In genomic region chr20:62815066-62815991, GRCh38 we compare ENCODE assay signal across 10 cellular contexts. TPM values are rescaled to one million over a fixed set of nuclear protein-coding genes. Genes with fewer than 3 reads are reported as not detected.
DNase-seq lines count a peak whose midpoint lies in the region; ATAC-seq and TF ChIP-seq lines count a peak whose summit lies in the region.
"Had no signal": no experiment of that assay in that cellular context is flagged by ENCODE, and none has a peak within 500 bp of the region (broad histone marks: within the 10 kb centered on the region; RNA-seq: fewer than 3 reads in every experiment).

No MANE protein-coding gene starts in this region.

- H3K79me1 ChIP-seq in IMR-90 (ENCODE audit: low read depth in 1 of 2, low read length in 2 of 2): 0 out of 4 replicates have a peak, but pooled peaks cover 0 to under 1% of the 10 kb centered on the region in 2 experiments

- intact Hi-C loops in IMR-90 (cut with micrococcal nuclease): no loop called here
- intact Hi-C loops in head of caudate nucleus (cut with DNase I): no loop called here

- H2BK15ac ChIP-seq in IMR-90 (ENCODE audit: low read depth, low read length): no peak overlapping the region

- CTCF ChIA-PET in IMR-90 (lab: Yijun Ruan, JAX): no interaction called here

- H2BK20ac ChIP-seq in IMR-90 (ENCODE audit: low read depth, low read length): no peak overlapping the region

- no peak overlapping the region for H2AK5ac ChIP-seq in IMR-90 (ENCODE audit: low read depth, low read length)

- peaks cover 12% of the 10 kb centered on the region; the same call in 1 of the 2 replicates for H4K20me1 ChIP-seq in IMR-90 (ENCODE audit: insufficient read depth, low read length)

- no TSS peak for BruUV-seq in IMR-90 (replicated peaks; lab: Mats Ljungman, UMichigan)

- no peaks in the 10 kb centered on the region for H3K9me3 ChIP-seq in IMR-90 (ENCODE audit: control insufficient read depth, insufficient read depth, low read length)
- H3K9me3 ChIP-seq: pancreas had no signal

- no peak overlapping the region for H3K9ac ChIP-seq in IMR-90 (ENCODE audit: low read depth, low read length)

- H3K14ac ChIP-seq in IMR-90 (replicated peaks; ENCODE audit: low read depth, low read length): no peak overlapping the region

- H3K27me3 Mint-ChIP-seq in naive B cell: peaks cover 7 to 46% (median 15%) of the 10 kb centered on the region in 3 donors

- ATAC-seq in IMR-90 (ENCODE audit: low read depth): peak; percentile 46
- ATAC-seq in naive B cell (ENCODE audit: low read depth in 2 of 2): no peak
- no peak for ATAC-seq in HG03442 (IDR thresholded peaks at IDR 0.05; ENCODE audit: unreplicated experiment)

- peaks cover 20% of the 10 kb centered on the region for H3K4me1 ChIP-seq in IMR-90 (ENCODE audit: control insufficient read depth, insufficient read depth, low read length)

- no peak for TF ChIP-seq CTCF in IMR-90 (conservative IDR thresholded peaks at IDR 0.05; ENCODE audit: low read depth, low read length)
- no peak for TF ChIP-seq CTCF in choroid plexus epithelial cell (conservative IDR thresholded peaks at IDR 0.05; ENCODE audit: low read depth, low read length)

- DNase-seq in COLO829 (ENCODE audit: low spot score) (peak; percentile 96), IMR-90 (peak; percentile 41), choroid plexus epithelial cell (ENCODE audit: low read depth) (peak; percentile 54), naive B cell (no peak), head of caudate nucleus (no peak), SHP77 treated with DMSO at 0.1 percent for 48 hours (lab: John Stamatoyannopoulos, UW) (no peak)
- no peak for DNase-seq in stimulated activated CD4-positive, alpha-beta T cell treated with anti-CD3 and anti-CD28 coated beads, Interleukin-1b, Interleukin-23, amount 100 ng/mL, for 48 hours
- DNase-seq: activated T-cell treated with anti-CD3 and anti-CD28 coated beads, Interleukin-2, amount 50 U/mL, for 48 hours; pancreas had no signal

- H3K36me3 ChIP-seq in IMR-90 (ENCODE audit: control insufficient read depth, insufficient read depth, low read length): peaks cover 23% of the 10 kb centered on the region; the same call in 1 of the 2 replicates

- no peak overlapping the region for H3K4me3 ChIP-seq in IMR-90 (ENCODE audit: insufficient read depth, low read depth, low read length)
- no peak overlapping the region for H3K4me3 ChIP-seq in choroid plexus epithelial cell (ENCODE audit: low read depth, low read length)

- no peak for TF ChIP-seq POLR2A in IMR-90 (IDR thresholded peaks at IDR 0.05; ENCODE audit: low read depth, low read length)

- peaks cover 6 to 10% (median 9%) of the 10 kb centered on the region in 3 donors for H3K4me1 Mint-ChIP-seq in naive B cell

- dilution Hi-C loops in IMR-90 (cut with HindIII; ENCODE audit: low sequenced_read_pairs, unreplicated experiment): no loop called here

- WGBS in IMR-90 (ENCODE audit: extremely low coverage in 2 of 2, insufficient read length in 1 of 2), 2 experiments: 52% methylated on average over 13 of the region's 24 CpGs; no CpG with 5 or more reads in 1 of the 2 experiments

- no peaks in the 10 kb centered on the region for H3K9me1 ChIP-seq in IMR-90 (ENCODE audit: insufficient read depth, low read length)

- in situ Hi-C loops in IMR-90 (cut with MboI; ENCODE audit: low sequenced_read_pairs): no loop called here

- no peak overlapping the region for H3K23ac ChIP-seq in IMR-90 (ENCODE audit: low read depth, low read length)

- no peak overlapping the region for H2BK5ac ChIP-seq in IMR-90 (ENCODE audit: low read depth, low read length, poor library complexity, severe bottlenecking)

- H3K56ac ChIP-seq in IMR-90 (ENCODE audit: extremely low read depth, insufficient read depth, low read length): no peak overlapping the region

- H3K4me3 Mint-ChIP-seq in naive B cell: peak overlapping the region; percentile 35 to 75 (median 58)

- peaks cover 0 to 13% of the 10 kb centered on the region in 2 donors for H3K36me3 Mint-ChIP-seq in naive B cell

- no peaks in the 10 kb centered on the region for H3K9me3 Mint-ChIP-seq in naive B cell

- no peak overlapping the region for H2BK120ac ChIP-seq in IMR-90 (ENCODE audit: low read depth, low read length)

- H4K8ac ChIP-seq in IMR-90 (ENCODE audit: low read depth in 2 of 2, low read length in 2 of 2): no peak overlapping the region

- H2AFZ ChIP-seq in IMR-90 (replicated peaks; ENCODE audit: low read length, poor library complexity): peak overlapping the region; percentile 40

- peaks cover 23% of the 10 kb centered on the region for H3K27me3 ChIP-seq in IMR-90 (ENCODE audit: control insufficient read depth, insufficient read depth, low read length)

- H4K91ac ChIP-seq in IMR-90 (ENCODE audit: insufficient read depth, low read depth, low read length): no peak overlapping the region

- H2AK9ac ChIP-seq in IMR-90 (replicated peaks; ENCODE audit: low read depth, low read length, poor library complexity): no peak overlapping the region

- H3K4ac ChIP-seq in IMR-90 (ENCODE audit: low read depth, low read length): no peak overlapping the region

- H3K18ac ChIP-seq in IMR-90 (ENCODE audit: low read depth, low read length): no peak overlapping the region

- POLR2A ChIA-PET in IMR-90 (lab: Charles Lee; ENCODE audit: unreplicated experiment): interaction anchor here (0.6 kb wide), 1 partner anchor 19 kb away, joined by 3 read pairs; the partner anchor contains the start of gene MRGBP

- H3K27ac Mint-ChIP-seq in naive B cell: peak overlapping the region in 3 of 6 donors; percentile 28 to 91 (median 73)

- no peak for TF ChIP-seq RAD21 in IMR-90 (IDR thresholded peaks at IDR 0.05; ENCODE audit: low read length)

- no peak overlapping the region for H3K27ac ChIP-seq in IMR-90 (ENCODE audit: insufficient read depth, low read length)
- H3K27ac ChIP-seq: pancreas had no signal

- no peak overlapping the region for H3K4me2 ChIP-seq in IMR-90 (ENCODE audit: low read depth, low read length)

- H4K5ac ChIP-seq in IMR-90 (ENCODE audit: low read depth, low read length): no peak overlapping the region

TF ChIP-seq in IMR-90, 13 proteins besides CTCF, POLR2A, EP300 and RAD21:
- TF ChIP-seq ELK1 (IDR thresholded peaks at IDR 0.05; ENCODE audit: borderline replicate concordance, low read depth, low read length): no peak

RNA-seq across cellular contexts. Expression of gene COL9A3, which starts 1.5 kb away (rescaled TPM):
- total RNA-seq in IMR-90 (2012; rRNA removed): 0.28 and 0.36 TPM in 2 replicates
- polyA plus RNA-seq in IMR-90 (2012; rRNA removed): 1.4 TPM in 2 replicates
- 2.3 and 2.9 TPM in 2 replicates for polyA plus RNA-seq in IMR-90 (2012; cell fraction: cytosol; rRNA removed)
- 11.3 and 14.6 TPM in 2 replicates for polyA plus RNA-seq in IMR-90 (2012; cell fraction: nucleus; rRNA removed; ENCODE audit: low replicate concordance)
- polyA plus RNA-seq in naive B cell (ENCODE audit: low read depth in 6 of 6): 10 to 100 TPM in 2 of 6 donors, 1 to 10 TPM in 4; 1.2 to 19.6 (median 2.6) TPM

RNA-seq across cellular contexts. Expression of gene OGFR, which starts 10.7 kb away (rescaled TPM):
- total RNA-seq in IMR-90 (2012; rRNA removed): 22.4 and 26.9 TPM in 2 replicates
- polyA plus RNA-seq in IMR-90 (2012; rRNA removed) (30.1 and 38.2 TPM in 2 replicates), naive B cell (ENCODE audit: low read depth in 6 of 6) (10 to 100 TPM; 20.6 to 74.6 (median 46.0) TPM)
- polyA plus RNA-seq in IMR-90 (2012; cell fraction: cytosol; rRNA removed): 45.5 and 52.1 TPM in 2 replicates
- polyA plus RNA-seq in IMR-90 (2012; cell fraction: nucleus; rRNA removed; ENCODE audit: low replicate concordance): 73.9 and 106 TPM in 2 replicates

RNA-seq across cellular contexts. Expression of gene MRGBP, which starts 19.1 kb away (rescaled TPM):
- 18.3 and 21.9 TPM in 2 replicates for total RNA-seq in IMR-90 (2012; rRNA removed)
- 15.5 and 17.7 TPM in 2 replicates for polyA plus RNA-seq in IMR-90 (2012; rRNA removed)
- 14.9 and 16.0 TPM in 2 replicates for polyA plus RNA-seq in IMR-90 (2012; cell fraction: cytosol; rRNA removed)
- polyA plus RNA-seq in IMR-90 (2012; cell fraction: nucleus; rRNA removed; ENCODE audit: low replicate concordance): 21.4 and 23.1 TPM in 2 replicates
- polyA plus RNA-seq in naive B cell (ENCODE audit: low read depth in 6 of 6): 10 to 100 TPM; 10.8 to 13.2 (median 11.3) TPM

RNA-seq across cellular contexts. Expression of gene TCFL5, which starts 46.3 kb away (rescaled TPM):
- total RNA-seq in IMR-90 (2012; rRNA removed): 8.2 and 8.3 TPM in 2 replicates
- polyA plus RNA-seq in IMR-90 (2012; rRNA removed) (5.6 and 6.0 TPM in 2 replicates), naive B cell (ENCODE audit: low read depth in 6 of 6) (1 to 10 TPM in 5 of 6 donors, under 1 TPM in 1; 0.51 to 2.0 (median 1.2) TPM)
- 2.6 and 3.6 TPM in 2 replicates for polyA plus RNA-seq in IMR-90 (2012; cell fraction: cytosol; rRNA removed)
- 2.4 and 9.6 TPM in 2 replicates for polyA plus RNA-seq in IMR-90 (2012; cell fraction: nucleus; rRNA removed; ENCODE audit: low replicate concordance)

Comparison
In these comparisons a context has a peak if more than half of its experiments do, and no peak if none do; other contexts are left out.
1. DNase-seq: peak in COLO829 (single experiment), IMR-90 (single experiment) and choroid plexus epithelial cell (single experiment); none in naive B cell (single experiment), head of caudate nucleus (0 of 42), SHP77 treated with DMSO at 0.1 percent for 48 hours (single experiment) and stimulated activated CD4-positive, alpha-beta T cell treated with anti-CD3 and anti-CD28 coated beads, Interleukin-1b, Interleukin-23, amount 100 ng/mL, for 48 hours (single experiment).